ENCODE assay signal across 1 cellular context in genomic region chr10:21505711-21506278, GRCh38.
TF ChIP-seq lines count a peak whose summit lies in the region.

No MANE protein-coding gene starts in this region.

TF ChIP-seq in HepG2, 621 proteins besides CTCF, POLR2A, EP300 and RAD21 (continued from another document and continues in another):
- TF ChIP-seq ZBTB10 (CRISPR knock-in tag; IDR thresholded peaks at IDR 0.05; ENCODE audit: borderline replicate concordance) (0 out of 2 replicates have a peak, but pooled peaks have one; percentile 60), SMC3 (IDR thresholded peaks at IDR 0.05; ENCODE audit: low read length) (peak; percentile 53; the same call in 1 of the 2 replicates), MED1 (CRISPR knock-in tag; IDR thresholded peaks at IDR 0.05) (peak; percentile 96), ZSCAN20 (CRISPR knock-in tag; IDR thresholded peaks at IDR 0.05; ENCODE audit: borderline replicate concordance) (no peak), YEATS2 (CRISPR knock-in tag; IDR thresholded peaks at IDR 0.05; ENCODE audit: borderline replicate concordance) (peak; percentile 80; the same call in 1 of the 2 replicates), TEAD2 (CRISPR knock-in tag; IDR thresholded peaks at IDR 0.05) (no peak), ZMAT3 (CRISPR knock-in tag; conservative IDR thresholded peaks at IDR 0.05) (peak; percentile 86), ZBTB1 (CRISPR knock-in tag; IDR thresholded peaks at IDR 0.05; ENCODE audit: borderline replicate concordance) (no peak), GZF1 (CRISPR knock-in tag; IDR thresholded peaks at IDR 0.05) (peak; percentile 53; the same call in 1 of the 2 replicates), ZNF766 (CRISPR knock-in tag; IDR thresholded peaks at IDR 0.05; ENCODE audit: borderline replicate concordance) (0 out of 2 replicates have a peak, but pooled peaks have one; percentile 64), GFI1 (CRISPR knock-in tag; IDR thresholded peaks at IDR 0.05; ENCODE audit: borderline replicate concordance) (peak; percentile 98), ZNF326 (CRISPR knock-in tag; IDR thresholded peaks at IDR 0.05; ENCODE audit: borderline replicate concordance) (no peak), BRF2 (CRISPR knock-in tag; IDR thresholded peaks at IDR 0.05) (peak; percentile 98), ISL2 (CRISPR knock-in tag; IDR thresholded peaks at IDR 0.05) (peak; percentile 92), RAD51 (IDR thresholded peaks at IDR 0.05; ENCODE audit: borderline replicate concordance) (no peak), E2F5 (CRISPR knock-in tag; conservative IDR thresholded peaks at IDR 0.05) (no peak), BCL6 (CRISPR knock-in tag; IDR thresholded peaks at IDR 0.05) (peak; percentile 98), SRSF1 (optimal IDR thresholded peaks at IDR 0.05; ENCODE audit: low read depth, low read length) (no peak), LCORL (IDR thresholded peaks at IDR 0.05) (no peak), LCORL (CRISPR knock-in tag; IDR thresholded peaks at IDR 0.05) (peak; percentile 91), ZBTB49 (CRISPR knock-in tag; IDR thresholded peaks at IDR 0.05; ENCODE audit: borderline replicate concordance) (peak; percentile 86; the same call in 1 of the 2 replicates), MLLT10 (CRISPR knock-in tag; IDR thresholded peaks at IDR 0.05) (no peak), ZSCAN29 (CRISPR knock-in tag; conservative IDR thresholded peaks at IDR 0.05) (peak; percentile 94), ZNF577 (CRISPR knock-in tag; IDR thresholded peaks at IDR 0.05; ENCODE audit: borderline replicate concordance, low read depth) (no peak), MAF1 (CRISPR knock-in tag; IDR thresholded peaks at IDR 0.05; ENCODE audit: borderline replicate concordance) (no peak), SRSF9 (IDR thresholded peaks at IDR 0.05; ENCODE audit: borderline replicate concordance, insufficient read depth, low read depth, low read length, poor library complexity, severe bottlenecking) (no peak), ZEB1 (IDR thresholded peaks at IDR 0.05; ENCODE audit: insufficient replicate concordance, low read depth) (peak; percentile 96), FIP1L1 (IDR thresholded peaks at IDR 0.05; ENCODE audit: borderline replicate concordance, insufficient read depth, low read depth, low read length) (no peak), TBX2 (CRISPR knock-in tag; IDR thresholded peaks at IDR 0.05; ENCODE audit: borderline replicate concordance) (peak; percentile 99), POLR2G (IDR thresholded peaks at IDR 0.05; ENCODE audit: low read depth, low read length) (no peak), NFAT5 (CRISPR knock-in tag; IDR thresholded peaks at IDR 0.05) (no peak), IRF1 (CRISPR knock-in tag; IDR thresholded peaks at IDR 0.05; ENCODE audit: low read depth) (no peak), CEBPG (CRISPR knock-in tag; IDR thresholded peaks at IDR 0.05) (peak; percentile 100), NFE2L2 (IDR thresholded peaks at IDR 0.05; ENCODE audit: low read length) (no peak), CBX2 (IDR thresholded peaks at IDR 0.05; ENCODE audit: low read depth, low read length) (no peak), CBX2 (CRISPR knock-in tag; IDR thresholded peaks at IDR 0.05; ENCODE audit: low read depth) (no peak), ELF3 (CRISPR knock-in tag; IDR thresholded peaks at IDR 0.05) (peak; percentile 97), ZBTB33 (CRISPR knock-in tag; IDR thresholded peaks at IDR 0.05) (peak; percentile 82), REPIN1 (CRISPR knock-in tag; IDR thresholded peaks at IDR 0.05; ENCODE audit: borderline replicate concordance, low read depth) (peak; percentile 99), PLRG1 (conservative IDR thresholded peaks at IDR 0.05) (no peak), MTF1 (CRISPR knock-in tag; IDR thresholded peaks at IDR 0.05) (no peak)
